Comparison of ENCODE assay signal across 20 cellular contexts in genomic region chr2:52034706-52035105, GRCh38.
DNase-seq lines count a peak whose midpoint lies in the region; ATAC-seq and TF ChIP-seq lines count a peak whose summit lies in the region.
"Had no signal": no experiment of that assay in that cellular context is flagged by ENCODE, and none has a peak within 500 bp of the region (broad histone marks: within the 10 kb centered on the region; RNA-seq: fewer than 3 reads in every experiment).

No MANE protein-coding gene starts in this region.

- H3K9me3 Mint-ChIP-seq in endodermal cell: no peaks in the 10 kb centered on the region
- peaks cover 0 to 48% (median 5%) of the 10 kb centered on the region in 9 donors for H3K9me3 Mint-ChIP-seq in naive thymus-derived CD8-positive, alpha-beta T cell
- H3K9me3 Mint-ChIP-seq: nephron progenitor cell had no signal

- peak overlapping the region; percentile 78 for H3K27ac Mint-ChIP-seq in endodermal cell
- H3K27ac Mint-ChIP-seq in naive thymus-derived CD8-positive, alpha-beta T cell: no peak overlapping the region
- H3K27ac Mint-ChIP-seq: activated CD4-positive, alpha-beta T cell treated with anti-CD3 and anti-CD28 coated beads for 36 hours had no signal

- H3K36me3 ChIP-seq in A673 (ENCODE audit: insufficient read depth, low read length, poor library complexity, severe bottlenecking): no peaks in the 10 kb centered on the region
- no peaks in the 10 kb centered on the region for H3K36me3 ChIP-seq in H7 (replicated peaks; ENCODE audit: control insufficient read depth, insufficient read depth, low read length)
- no peaks in the 10 kb centered on the region for H3K36me3 ChIP-seq in endodermal cell (ENCODE audit: control insufficient read depth, insufficient read depth, low read length)

- 66% methylated on average over 2 of the region's 2 CpGs; no CpG with 5 or more reads in 1 of the 2 experiments for WGBS in endodermal cell (ENCODE audit: insufficient coverage in 1 of 2, insufficient read length in 1 of 2), 2 experiments

- no TSS peak for BruUV-seq in A673 (replicated peaks; lab: Mats Ljungman, UMichigan)

- no peak overlapping the region for H3K4me3 Mint-ChIP-seq in endodermal cell
- no peak overlapping the region for H3K4me3 Mint-ChIP-seq in naive thymus-derived CD8-positive, alpha-beta T cell
- H3K4me3 Mint-ChIP-seq: activated CD4-positive, alpha-beta T cell treated with anti-CD3 and anti-CD28 coated beads for 36 hours; CD8-positive, alpha-beta memory T cell; nephron progenitor cell had no signal

- H3K27me3 ChIP-seq in A673 (replicated peaks; ENCODE audit: insufficient read depth, low read depth, low read length, poor library complexity) (no peaks in the 10 kb centered on the region), H7 (ENCODE audit: control insufficient read depth, insufficient read depth, low read length) (no peaks in the 10 kb centered on the region), endodermal cell (ENCODE audit: control insufficient read depth, insufficient read depth, low read length, poor library complexity, severe bottlenecking) (no peaks in the 10 kb centered on the region)

- H3K9ac ChIP-seq in endodermal cell (ENCODE audit: extremely low read depth, low read length, poor library complexity, severe bottlenecking): no peak overlapping the region
- H3K9ac ChIP-seq: KMS-11 had no signal

- ATAC-seq in HG02759 (IDR thresholded peaks at IDR 0.05; ENCODE audit: unreplicated experiment): no peak
- no peak for ATAC-seq in naive thymus-derived CD8-positive, alpha-beta T cell
- ATAC-seq: activated CD4-positive, alpha-beta T cell treated with anti-CD3 and anti-CD28 coated beads for 36 hours; psoas muscle had no signal

- no peaks in the 10 kb centered on the region for H3K36me3 Mint-ChIP-seq in endodermal cell (ENCODE audit: low read depth)
- no peaks in the 10 kb centered on the region for H3K36me3 Mint-ChIP-seq in naive thymus-derived CD8-positive, alpha-beta T cell
- H3K36me3 Mint-ChIP-seq: CD8-positive, alpha-beta memory T cell had no signal

- no peaks in the 10 kb centered on the region for H3K27me3 Mint-ChIP-seq in endodermal cell (ENCODE audit: insufficient read depth)
- no peaks in the 10 kb centered on the region for H3K27me3 Mint-ChIP-seq in naive thymus-derived CD8-positive, alpha-beta T cell
- H3K27me3 Mint-ChIP-seq: activated CD4-positive, alpha-beta T cell treated with anti-CD3 and anti-CD28 coated beads for 36 hours; CD8-positive, alpha-beta memory T cell had no signal

- H3K4me1 Mint-ChIP-seq in endodermal cell: peaks cover 17% of the 10 kb centered on the region
- H3K4me1 Mint-ChIP-seq in naive thymus-derived CD8-positive, alpha-beta T cell: no peaks in the 10 kb centered on the region
- H3K4me1 Mint-ChIP-seq: activated CD4-positive, alpha-beta T cell treated with anti-CD3 and anti-CD28 coated beads for 36 hours; CD8-positive, alpha-beta memory T cell; nephron progenitor cell had no signal

- intact Hi-C loops in A673 (cut with micrococcal nuclease; ENCODE audit: unreplicated experiment): no loop called here

- 0 out of 2 replicates have a peak, but pooled peaks have one; percentile 12 for TF ChIP-seq CTCF in A673 (conservative IDR thresholded peaks at IDR 0.05; ENCODE audit: low read depth, low read length)
- TF ChIP-seq CTCF in endodermal cell (conservative IDR thresholded peaks at IDR 0.05): peak; percentile 35

- H3K27ac ChIP-seq in A673 (ENCODE audit: low read depth, low read length, poor library complexity, severe bottlenecking): no peak overlapping the region
- H3K27ac ChIP-seq in endodermal cell (ENCODE audit: low read depth, low read length): no peak overlapping the region
- H3K27ac ChIP-seq: KMS-11, psoas muscle, SK-N-MC had no signal

- H3K4me3 ChIP-seq in A673 (ENCODE audit: low read depth, low read length, poor library complexity, severe bottlenecking) (no peak overlapping the region), H7 (ENCODE audit: insufficient read depth, low read depth, low read length) (no peak overlapping the region), endodermal cell (ENCODE audit: low read length) (no peak overlapping the region)
- H3K4me3 ChIP-seq: psoas muscle, SK-N-MC, smooth muscle cell had no signal

- peaks cover 12% of the 10 kb centered on the region for H3K4me1 ChIP-seq in A673 (ENCODE audit: insufficient read depth, low read length, poor library complexity, severe bottlenecking)
- H3K4me1 ChIP-seq in endodermal cell (ENCODE audit: control insufficient read depth, insufficient read depth, low read length): no peaks in the 10 kb centered on the region
- H3K4me1 ChIP-seq: psoas muscle had no signal

- CTCF ChIA-PET in A673 (lab: Charles Lee): no interaction called here

- DNase-seq in A673 (ENCODE audit: low spot score) (no peak), H7 (peak; percentile 11), NCI-H774 (lab: John Stamatoyannopoulos, UW) (peak; percentile 33), endodermal cell (no peak), NOMO-1 treated with DMSO at 0.1 percent for 48 hours (lab: John Stamatoyannopoulos, UW; ENCODE audit: unreplicated experiment) (no peak)
- no peak for DNase-seq in activated naive CD4-positive, alpha-beta T cell treated with Interleukin-2 at 50 U/mL for 16 hours
- DNase-seq in naive thymus-derived CD8-positive, alpha-beta T cell: no peak
- DNase-seq: activated CD4-positive, alpha-beta T cell treated with anti-CD3 and anti-CD28 coated beads for 36 hours; activated effector memory CD4-positive, alpha-beta T cell treated with Interleukin-2 at 50 U/mL for 16 hours; CD8-positive, alpha-beta memory T cell; hippocampal formation; NCI-H1048; NCI-H2227 treated with DMSO at 0.1 percent for 48 hours; nephron progenitor cell; psoas muscle; stimulated activated CD4-positive, alpha-beta T cell treated with anti-CD3 and anti-CD28 coated beads, Interleukin-4, amount 100 ng/mL, for 24 hours had no signal

- POLR2A ChIA-PET in A673 (lab: Charles Lee; ENCODE audit: low non-redundant PET): no interaction called here
- POLR2A ChIA-PET in naive thymus-derived CD8-positive, alpha-beta T cell (lab: Charles Lee): no interaction called here

- H3K9me3 ChIP-seq in A673 (ENCODE audit: low read depth, low read length, poor library complexity, severe bottlenecking) (no peaks in the 10 kb centered on the region), endodermal cell (ENCODE audit: control insufficient read depth, low read length) (no peaks in the 10 kb centered on the region)
- H3K9me3 ChIP-seq: psoas muscle had no signal

Comparison
In these comparisons a context has a peak if more than half of its experiments do, and no peak if none do; other contexts are left out.
1. DNase-seq: peak in H7 (single experiment) and NCI-H774 (single experiment); none in A673 (single experiment), endodermal cell (single experiment), activated naive CD4-positive, alpha-beta T cell treated with Interleukin-2 at 50 U/mL for 16 hours (single experiment), NOMO-1 treated with DMSO at 0.1 percent for 48 hours (single experiment) and naive thymus-derived CD8-positive, alpha-beta T cell (0 of 10).